ENCODE assay signal across 10 cellular contexts in genomic region chr2:155372969-155373368, GRCh38.
DNase-seq lines count a peak whose midpoint lies in the region; ATAC-seq and TF ChIP-seq lines count a peak whose summit lies in the region.
"Had no signal": no experiment of that assay in that cellular context is flagged by ENCODE, and none has a peak within 500 bp of the region (broad histone marks: within the 10 kb centered on the region; RNA-seq: fewer than 3 reads in every experiment).

No MANE protein-coding gene starts in this region.

- no peak overlapping the region for H3K9ac ChIP-seq in mammary epithelial cell (ENCODE audit: insufficient read depth, low read length)

- H3K36me3 ChIP-seq in HEK293 (ENCODE audit: control insufficient read depth in 2 of 2, insufficient read depth in 1 of 2, low read length in 2 of 2) (no peaks in the 10 kb centered on the region), mammary epithelial cell (ENCODE audit: insufficient read depth, low read length) (no peaks in the 10 kb centered on the region), psoas muscle (ENCODE audit: insufficient read depth in 1 of 2, low read depth in 1 of 2) (no peaks in the 10 kb centered on the region)
- H3K36me3 ChIP-seq: pancreas, vagina had no signal

- intact Hi-C loops in mammary epithelial cell (cut with micrococcal nuclease), result loop anchor here (10.0 kb wide), 1 partner anchor 692 kb away; no protein-coding TSS in a partner anchor
- intact Hi-C loops in psoas muscle (cut with DNase I), result no loop called here
- intact Hi-C loops in natural killer cell (cut with micrococcal nuclease), result no loop called here

- TF ChIP-seq CTCF in HEK293 (tag by site-specific recombination; IDR thresholded peaks at IDR 0.05), result no peak
- TF ChIP-seq CTCF in mammary epithelial cell (conservative IDR thresholded peaks at IDR 0.05 in 1 of 2, IDR thresholded peaks at IDR 0.05 in 1 of 2; ENCODE audit: extremely low read depth in 1 of 2, insufficient read depth in 1 of 2, low read depth in 1 of 2, low read length in 2 of 2), result peak in 1 of 2 donors; percentile 28
- peak; percentile 6 for TF ChIP-seq CTCF in psoas muscle (IDR thresholded peaks at IDR 0.05)
- no peak for TF ChIP-seq CTCF in natural killer cell (IDR thresholded peaks at IDR 0.05)

- H3K4me3 ChIP-seq in HEK293 (ENCODE audit: low read depth, low read length) (no peak overlapping the region), mammary epithelial cell (replicated peaks in 1 of 3; ENCODE audit: insufficient read depth in 1 of 3, low read depth in 2 of 3, low read length in 3 of 3) (no peak overlapping the region), psoas muscle (no peak overlapping the region)
- H3K4me3 ChIP-seq: pancreas, vagina had no signal

- H3K4me1 Mint-ChIP-seq in natural killer cell, result no peaks in the 10 kb centered on the region

- peak; percentile 10 for DNase-seq in NCI-H524 treated with DMSO at 0.1 percent for 48 hours (lab: John Stamatoyannopoulos, UW)
- peak; percentile 2 for DNase-seq in mammary epithelial cell
- DNase-seq in psoas muscle, result no peak
- no peak for DNase-seq in natural killer cell
- DNase-seq: pancreas had no signal

- no peaks in the 10 kb centered on the region for H3K9me3 Mint-ChIP-seq in natural killer cell

- H3K9me3 ChIP-seq in HEK293 (ENCODE audit: control insufficient read depth, insufficient read depth, low read depth, low read length) (no peaks in the 10 kb centered on the region), mammary epithelial cell (replicated peaks; ENCODE audit: insufficient read depth, low read length) (no peaks in the 10 kb centered on the region), psoas muscle (no peaks in the 10 kb centered on the region)
- H3K9me3 ChIP-seq: pancreas, vagina had no signal

- H3K27me3 ChIP-seq in mammary epithelial cell (ENCODE audit: insufficient read depth, low read length) (no peaks in the 10 kb centered on the region), psoas muscle (ENCODE audit: insufficient read depth in 3 of 3, low read length in 2 of 3) (no peaks in the 10 kb centered on the region)
- H3K27me3 ChIP-seq: vagina had no signal

- H3K27ac ChIP-seq in HEK293 (ENCODE audit: extremely low read depth, low read depth, low read length), result no peak overlapping the region
- H3K27ac ChIP-seq in mammary epithelial cell (ENCODE audit: insufficient read depth, low read depth, low read length), result no peak overlapping the region
- no peak overlapping the region for H3K27ac ChIP-seq in psoas muscle
- H3K27ac ChIP-seq: pancreas, vagina had no signal

- H3K4me1 ChIP-seq in HEK293 (ENCODE audit: control insufficient read depth, insufficient read depth, low read length) (no peaks in the 10 kb centered on the region), mammary epithelial cell (ENCODE audit: insufficient read depth, low read length) (no peaks in the 10 kb centered on the region), psoas muscle (no peaks in the 10 kb centered on the region)
- H3K4me1 ChIP-seq: pancreas, vagina had no signal

- H3K4me3 Mint-ChIP-seq in natural killer cell, result no peak overlapping the region

- H3K36me3 Mint-ChIP-seq in natural killer cell, result no peaks in the 10 kb centered on the region

- H3K27ac Mint-ChIP-seq in natural killer cell, result no peak overlapping the region

- BruUV-seq in mammary epithelial cell (replicated peaks; lab: Mats Ljungman, UMichigan), result no TSS peak

- no peak overlapping the region for H3K4me2 ChIP-seq in mammary epithelial cell (ENCODE audit: insufficient read depth, low read depth, low read length)

- no peak overlapping the region for H2AFZ ChIP-seq in mammary epithelial cell (ENCODE audit: low read depth, low read length)

- no peaks in the 10 kb centered on the region for H3K79me2 ChIP-seq in mammary epithelial cell (ENCODE audit: insufficient read depth, low read length)

- no peaks in the 10 kb centered on the region for H4K20me1 ChIP-seq in mammary epithelial cell (ENCODE audit: insufficient read depth, low read length)

- in situ Hi-C loops in mammary epithelial cell (cut with MboI; ENCODE audit: low sequenced_read_pairs in 2 of 2), result loop anchor here in 1 of 2 donors (25.0 kb wide), 1 partner anchor 1964 kb away; the partner anchor contains the start of gene ERMN

- ATAC-seq in psoas muscle (no peak), natural killer cell (no peak), GM19463 (IDR thresholded peaks at IDR 0.05; ENCODE audit: unreplicated experiment) (no peak), GM21367 (IDR thresholded peaks at IDR 0.05; ENCODE audit: unreplicated experiment) (no peak), HG03439 (IDR thresholded peaks at IDR 0.05; ENCODE audit: unreplicated experiment) (no peak)

- no peaks in the 10 kb centered on the region for H3K27me3 Mint-ChIP-seq in natural killer cell (ENCODE audit: low read depth in 2 of 2)

- CTCF ChIA-PET in HEK293 (lab: Yijun Ruan, JAX), result interaction anchor here (0.6 to 1.6 kb wide), 6 partner anchors 1450 to 1821 kb away, joined by 3 to 5 read pairs (median 3); no protein-coding TSS in a partner anchor
- CTCF ChIA-PET in mammary epithelial cell (lab: Charles Lee; ENCODE audit: low non-redundant PET), result no interaction called here

- 23% methylated on average over 2 of the region's 2 CpGs for WGBS in mammary epithelial cell (ENCODE audit: low coverage, missing lambda C conversion rate)
- WGBS in psoas muscle, 3 donors, result 19 to 22% (median 22%) methylated on average over 2 of the region's 2 CpGs

- POLR2A ChIA-PET in HEK293 (lab: Yijun Ruan, JAX), result no interaction called here

- dilution Hi-C loops in mammary epithelial cell (cut with HindIII; ENCODE audit: low sequenced_read_pairs), result no loop called here

TF ChIP-seq in HEK293, 187 proteins besides CTCF, POLR2A, EP300 and RAD21:
- TF ChIP-seq ZNF157 (tag by site-specific recombination; IDR thresholded peaks at IDR 0.05), result no peak
- peak; percentile 29; the same call in 1 of the 2 replicates for TF ChIP-seq ZNF654 (tag by site-specific recombination; IDR thresholded peaks at IDR 0.05; ENCODE audit: low read depth)
- TF ChIP-seq ZNF792 (tag by site-specific recombination; IDR thresholded peaks at IDR 0.05), result no peak
TF ChIP-seq in HEK293: peak in this region for 1.

Comparison
In these comparisons a context has a peak if more than half of its experiments do, and no peak if none do; other contexts are left out.
1. DNase-seq: peak in NCI-H524 treated with DMSO at 0.1 percent for 48 hours (single experiment) and mammary epithelial cell (single experiment); none in psoas muscle (0 of 2) and natural killer cell (single experiment).